ENCODE assay signal across 26 cellular contexts in genomic region chr5:78654386-78654785, GRCh38.
"Had no signal": no experiment of that assay in that cellular context is flagged by ENCODE, and none has a peak within 500 bp of the region (broad histone marks: within the 10 kb centered on the region; RNA-seq: fewer than 3 reads in every experiment).

No MANE protein-coding gene starts in this region.

- H3K4me3 Mint-ChIP-seq: naive thymus-derived CD4-positive, alpha-beta T cell; natural killer cell treated with Interleukin-12 subunit alpha and Interleukin-12 subunit beta and Interleukin-15 and Interleukin-18, amount 100 ng/mL, for 72 hours; stimulated activated naive B cell treated with anti-CD40 and anti-IgM and Interleukin-4, amounts not matched to agents 10 μg/mL and 1 μg/mL and 100 μg/mL, for 72 hours had no signal

- DNase-seq: hippocampal formation; kidney; left colon; left lung; mesendoderm; midbrain; mucosa of descending colon; naive thymus-derived CD4-positive, alpha-beta T cell; ovary; right lobe of liver; stimulated activated CD4-positive, alpha-beta T cell treated with anti-CD3 and anti-CD28 coated beads, Interleukin-1b, Interleukin-23, amount 100 ng/mL, for 48 hours; stimulated activated CD4-positive, alpha-beta T cell treated with anti-CD3 and anti-CD28 coated beads, Interleukin-2, amount 100 ng/mL, for 48 hours; stimulated activated CD4-positive, alpha-beta T cell treated with anti-CD3 and anti-CD28 coated beads, Interleukin-4, amount 100 ng/mL, for 4 hours; stimulated activated CD8-positive, alpha-beta memory T cell treated with anti-CD3 and anti-CD28 coated beads, Interleukin-4, amount 100 ng/mL, for 48 hours; stimulated activated naive B cell treated with anti-CD40 and anti-IgM and Interleukin-4, amounts not matched to agents 10 μg/mL and 1 μg/mL and 100 μg/mL, for 72 hours; stimulated activated naive CD8-positive, alpha-beta T cell treated with anti-CD3 and anti-CD28 coated beads, Interleukin-15, Interleukin-2, amounts not matched to agents 100 U/mL and 50 U/mL, for 24 hours; stomach; testis; thyroid gland; trophoblast cell; upper lobe of right lung had no signal

- H3K4me1 ChIP-seq: right lobe of liver, upper lobe of right lung had no signal

- H3K27ac ChIP-seq: left lung, ovary, right atrium auricular region, right lobe of liver, stomach, thyroid gland, upper lobe of right lung had no signal

- H3K9me3 Mint-ChIP-seq: naive thymus-derived CD4-positive, alpha-beta T cell; natural killer cell treated with Interleukin-12 subunit alpha and Interleukin-12 subunit beta and Interleukin-15 and Interleukin-18, amount 100 ng/mL, for 72 hours; stimulated activated naive B cell treated with anti-CD40 and anti-IgM and Interleukin-4, amounts not matched to agents 10 μg/mL and 1 μg/mL and 100 μg/mL, for 72 hours had no signal

- H3K27ac Mint-ChIP-seq: naive thymus-derived CD4-positive, alpha-beta T cell; natural killer cell treated with Interleukin-12 subunit alpha and Interleukin-12 subunit beta and Interleukin-15 and Interleukin-18, amount 100 ng/mL, for 72 hours; progenitor cell of endocrine pancreas; stimulated activated naive B cell treated with anti-CD40 and anti-IgM and Interleukin-4, amounts not matched to agents 10 μg/mL and 1 μg/mL and 100 μg/mL, for 72 hours had no signal

- H3K4me3 ChIP-seq: left lung, lung, mucosa of descending colon, ovary, right atrium auricular region, right lobe of liver, smooth muscle cell, stomach, testis, thyroid gland, upper lobe of right lung had no signal

- H3K36me3 ChIP-seq: left lung, ovary, right atrium auricular region, right lobe of liver, stomach, thyroid gland, upper lobe of right lung had no signal

- H3K27me3 ChIP-seq: ovary, right atrium auricular region, right lobe of liver, stomach, testis, thyroid gland, upper lobe of right lung had no signal

- H3K9me3 ChIP-seq: left lung, mucosa of descending colon, ovary, right atrium auricular region, right lobe of liver, stomach, testis, thyroid gland, upper lobe of right lung had no signal

- H3K36me3 Mint-ChIP-seq: natural killer cell treated with Interleukin-12 subunit alpha and Interleukin-12 subunit beta and Interleukin-15 and Interleukin-18, amount 100 ng/mL, for 72 hours; stimulated activated naive B cell treated with anti-CD40 and anti-IgM and Interleukin-4, amounts not matched to agents 10 μg/mL and 1 μg/mL and 100 μg/mL, for 72 hours had no signal

- ATAC-seq: left lung; naive thymus-derived CD4-positive, alpha-beta T cell; natural killer cell treated with Interleukin-12 subunit alpha and Interleukin-12 subunit beta and Interleukin-15 and Interleukin-18, amount 100 ng/mL, for 72 hours; right lobe of liver; stimulated activated naive B cell treated with anti-CD40 and anti-IgM and Interleukin-4, amounts not matched to agents 10 μg/mL and 1 μg/mL and 100 μg/mL, for 72 hours; stimulated activated naive CD8-positive, alpha-beta T cell treated with anti-CD3 and anti-CD28 coated beads, Interleukin-15, Interleukin-2, amounts not matched to agents 100 U/mL and 50 U/mL, for 24 hours; upper lobe of right lung had no signal
